In the genomic region with DNA sequence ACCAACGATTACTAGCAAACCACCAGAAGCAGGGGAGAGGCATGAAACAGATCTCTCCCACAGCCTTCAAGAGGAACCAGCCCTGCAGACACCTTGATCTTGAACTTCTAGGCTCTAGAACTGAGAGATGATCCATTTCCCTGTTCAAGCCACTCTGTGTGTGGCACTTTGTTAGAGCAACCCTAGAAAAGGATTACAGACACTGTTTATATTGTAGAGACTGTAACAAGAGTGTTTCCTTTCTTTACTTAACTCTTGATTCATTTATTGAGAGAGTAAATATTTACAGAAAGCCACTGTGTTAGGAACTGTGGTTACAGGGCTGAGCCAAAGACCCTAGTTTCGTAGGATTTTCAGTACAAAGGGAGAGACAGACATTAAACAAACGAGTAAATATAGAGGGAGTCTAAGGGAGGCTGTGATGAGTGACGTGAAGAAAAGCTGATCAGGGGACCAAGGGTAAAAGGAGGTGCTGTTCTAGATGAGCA, we compare ENCODE assay signal across 20 cellular contexts. TPM values are rescaled to one million over a fixed set of nuclear protein-coding genes. Genes with fewer than 3 reads are reported as not detected.
DNase-seq lines count a peak whose midpoint lies in the region; ATAC-seq and TF ChIP-seq lines count a peak whose summit lies in the region.
"Had no signal": no experiment of that assay in that cellular context is flagged by ENCODE, and none has a peak within 500 bp of the region (broad histone marks: within the 10 kb centered on the region; RNA-seq: fewer than 3 reads in every experiment).

No MANE protein-coding gene starts in this region.

- H3K4me3 ChIP-seq in fibroblast of lung (replicated peaks in 1 of 4; ENCODE audit: control extremely low read depth in 1 of 4, insufficient read depth in 1 of 4, low read depth in 3 of 4, low read length in 4 of 4), result no peak overlapping the region
- no peak overlapping the region for H3K4me3 ChIP-seq in brain microvascular endothelial cell (ENCODE audit: low read depth, low read length)
- H3K4me3 ChIP-seq: gastrocnemius medialis, SJCRH30 had no signal

- no peaks in the 10 kb centered on the region for H3K9me3 ChIP-seq in fibroblast of lung (ENCODE audit: control insufficient read depth, insufficient read depth, low read depth, low read length)
- H3K9me3 ChIP-seq: BE2C, gastrocnemius medialis, SJCRH30 had no signal

- H3K4me2 ChIP-seq in fibroblast of lung (ENCODE audit: extremely low read depth, insufficient read depth, low read length), result no peak overlapping the region

- H3K79me2 ChIP-seq in fibroblast of lung (ENCODE audit: control insufficient read depth, insufficient read depth, low read length), result no peaks in the 10 kb centered on the region

- ATAC-seq in activated CD8-positive, alpha-beta memory T cell treated with anti-CD3 and anti-CD28 coated beads, Interleukin-2, amount 10 ng/mL, durations not matched to agents 7 days and 5 days, result no peak
- ATAC-seq: gastrocnemius medialis had no signal

- H3K27me3 ChIP-seq in fibroblast of lung (ENCODE audit: control insufficient read depth, insufficient read depth, low read length), result no peaks in the 10 kb centered on the region
- no peaks in the 10 kb centered on the region for H3K27me3 ChIP-seq in brain microvascular endothelial cell (replicated peaks)
- H3K27me3 ChIP-seq: BE2C, gastrocnemius medialis, SJCRH30 had no signal

- no peak overlapping the region for H3K9ac ChIP-seq in fibroblast of lung (ENCODE audit: insufficient read depth, low read length)

- no peaks in the 10 kb centered on the region for H4K20me1 ChIP-seq in fibroblast of lung (ENCODE audit: control insufficient read depth, extremely low read depth, insufficient read depth, low read length)

- no peak overlapping the region for H3K4me3 Mint-ChIP-seq in progenitor cell of endocrine pancreas (ENCODE audit: low read depth)
- H3K4me3 Mint-ChIP-seq in activated CD8-positive, alpha-beta memory T cell treated with anti-CD3 and anti-CD28 coated beads, Interleukin-2, amount 10 ng/mL, durations not matched to agents 7 days and 5 days, result no peak overlapping the region
- H3K4me3 Mint-ChIP-seq: IgD-negative memory B cell, mesothelial cell of epicardium had no signal

- no peaks in the 10 kb centered on the region for H3K36me3 Mint-ChIP-seq in progenitor cell of endocrine pancreas (ENCODE audit: insufficient read depth)
- no peaks in the 10 kb centered on the region for H3K36me3 Mint-ChIP-seq in activated CD8-positive, alpha-beta memory T cell treated with anti-CD3 and anti-CD28 coated beads, Interleukin-2, amount 10 ng/mL, durations not matched to agents 7 days and 5 days
- H3K36me3 Mint-ChIP-seq: IgD-negative memory B cell, mesothelial cell of epicardium had no signal

- H3K9me3 Mint-ChIP-seq in progenitor cell of endocrine pancreas (ENCODE audit: low read depth), result no peaks in the 10 kb centered on the region
- H3K9me3 Mint-ChIP-seq in activated CD8-positive, alpha-beta memory T cell treated with anti-CD3 and anti-CD28 coated beads, Interleukin-2, amount 10 ng/mL, durations not matched to agents 7 days and 5 days (ENCODE audit: low read depth), result no peaks in the 10 kb centered on the region
- H3K9me3 Mint-ChIP-seq: IgD-negative memory B cell, mesothelial cell of epicardium had no signal

- TF ChIP-seq CTCF in fibroblast of lung (conservative IDR thresholded peaks at IDR 0.05 in 1 of 2, IDR thresholded peaks at IDR 0.05 in 1 of 2; ENCODE audit: low read depth in 1 of 2, low read length in 2 of 2) (no peak), progenitor cell of endocrine pancreas (IDR thresholded peaks at IDR 0.05; ENCODE audit: unreplicated experiment) (no peak), brain microvascular endothelial cell (IDR thresholded peaks at IDR 0.05; ENCODE audit: low read depth, low read length, missing control alignments) (no peak)

- H3K27ac ChIP-seq in fibroblast of lung (ENCODE audit: insufficient read depth, low read length) (no peak overlapping the region), brain microvascular endothelial cell (no peak overlapping the region)
- H3K27ac ChIP-seq: gastrocnemius medialis, SJCRH30 had no signal

- no peaks in the 10 kb centered on the region for H3K4me1 ChIP-seq in fibroblast of lung (ENCODE audit: control insufficient read depth, extremely low read depth, insufficient read depth, low read length)
- H3K4me1 ChIP-seq: BE2C, gastrocnemius medialis, SJCRH30 had no signal

- no peaks in the 10 kb centered on the region for H3K36me3 ChIP-seq in fibroblast of lung (ENCODE audit: control insufficient read depth, insufficient read depth, low read length)
- H3K36me3 ChIP-seq in brain microvascular endothelial cell (replicated peaks), result no peaks in the 10 kb centered on the region
- H3K36me3 ChIP-seq: BE2C, gastrocnemius medialis, SJCRH30 had no signal

- peaks cover 49% of the 10 kb centered on the region for H3K4me1 Mint-ChIP-seq in progenitor cell of endocrine pancreas (ENCODE audit: low read depth)
- peaks cover 15% of the 10 kb centered on the region for H3K4me1 Mint-ChIP-seq in activated CD8-positive, alpha-beta memory T cell treated with anti-CD3 and anti-CD28 coated beads, Interleukin-2, amount 10 ng/mL, durations not matched to agents 7 days and 5 days

- H3K27ac Mint-ChIP-seq in progenitor cell of endocrine pancreas, result peak overlapping the region; percentile 90
- no peak overlapping the region for H3K27ac Mint-ChIP-seq in activated CD8-positive, alpha-beta memory T cell treated with anti-CD3 and anti-CD28 coated beads, Interleukin-2, amount 10 ng/mL, durations not matched to agents 7 days and 5 days
- H3K27ac Mint-ChIP-seq: mesothelial cell of epicardium had no signal

- in situ Hi-C loops in brain microvascular endothelial cell (cut with HindIII; ENCODE audit: low pct_ligation_motif_present, low sequenced_read_pairs), result no loop called here

- CTCF ChIA-PET in activated CD8-positive, alpha-beta memory T cell treated with anti-CD3 and anti-CD28 coated beads, Interleukin-2, amount 10 ng/mL, durations not matched to agents 7 days and 5 days (lab: Charles Lee), result interaction anchor here (1.9 kb wide), 1 partner anchor 269 kb away, joined by 6 read pairs; no protein-coding TSS in a partner anchor

- no peaks in the 10 kb centered on the region for H3K27me3 Mint-ChIP-seq in progenitor cell of endocrine pancreas
- H3K27me3 Mint-ChIP-seq in activated CD8-positive, alpha-beta memory T cell treated with anti-CD3 and anti-CD28 coated beads, Interleukin-2, amount 10 ng/mL, durations not matched to agents 7 days and 5 days, result peaks cover 13% of the 10 kb centered on the region

- peak; percentile 3 for DNase-seq in DMS153 treated with DMSO at 0.1 percent for 48 hours (lab: John Stamatoyannopoulos, UW; ENCODE audit: unreplicated experiment)
- DNase-seq in NCI-H2081 treated with DMSO at 0.1 percent for 48 hours (lab: John Stamatoyannopoulos, UW), result peak; percentile 6
- DNase-seq in fibroblast of lung (ENCODE audit: low read depth in 2 of 2), result peak in 1 of 2 donors; percentile 66
- DNase-seq in progenitor cell of endocrine pancreas (ENCODE audit: low spot score, unreplicated experiment), result no peak
- DNase-seq in activated CD8-positive, alpha-beta memory T cell treated with anti-CD3 and anti-CD28 coated beads, Interleukin-2, amount 10 ng/mL, durations not matched to agents 7 days and 5 days, result no peak
- no peak for DNase-seq in hypothalamus (lab: John Stamatoyannopoulos, UW)
- no peak for DNase-seq in brain microvascular endothelial cell
- DNase-seq: activated CD4-positive, alpha-beta T cell treated with anti-CD3 and anti-CD28 coated beads for 4 hours; activated CD8-positive, alpha-beta memory T cell treated with anti-CD3 and anti-CD28 coated beads, Interleukin-2, amount 50 U/mL, for 4 hours; activated gamma-delta T cell treated with Interleukin-2 at 50 U/mL for 16 hours; anterior cingulate cortex; BE2C; DND-41; gastrocnemius medialis; SJCRH30; stimulated activated CD4-positive, alpha-beta T cell treated with anti-CD3 and anti-CD28 coated beads, Interleukin-4, amount 100 ng/mL, for 1 hour; T-helper 9 cell had no signal

- peak overlapping the region; percentile 42 for H2AFZ ChIP-seq in fibroblast of lung (ENCODE audit: low read length)

RNA-seq across cellular contexts. Expression of gene CCDC68, which starts 10.9 kb away (rescaled TPM):
- 5.1 and 8.3 TPM in 2 replicates for total RNA-seq in fibroblast of lung
- polyA plus RNA-seq in fibroblast of lung, result 2.1 and 5.1 TPM in 2 replicates
- polyA plus RNA-seq in fibroblast of lung (2012), result 1.4 and 3.4 TPM in 2 replicates
- 0.16 and 0.26 TPM in 2 replicates for polyA minus RNA-seq in fibroblast of lung (ENCODE audit: low replicate concordance)
- total RNA-seq in progenitor cell of endocrine pancreas, result 2.2 and 2.9 TPM in 2 replicates
- not detected for total RNA-seq in activated CD8-positive, alpha-beta memory T cell treated with anti-CD3 and anti-CD28 coated beads, Interleukin-2, amount 10 ng/mL, durations not matched to agents 7 days and 5 days
- total RNA-seq: chondrocyte, mesothelial cell of epicardium had no signal
- polyA plus RNA-seq: IgD-negative memory B cell had no signal

Comparison
In these comparisons a context has a peak if more than half of its experiments do, and no peak if none do; other contexts are left out.
1. DNase-seq: peak in DMS153 treated with DMSO at 0.1 percent for 48 hours (single experiment) and NCI-H2081 treated with DMSO at 0.1 percent for 48 hours (single experiment); none in progenitor cell of endocrine pancreas (single experiment), activated CD8-positive, alpha-beta memory T cell treated with anti-CD3 and anti-CD28 coated beads, Interleukin-2, amount 10 ng/mL, durations not matched to agents 7 days and 5 days (single experiment), hypothalamus (0 of 51) and brain microvascular endothelial cell (single experiment).